8 cellular contexts compared by ENCODE assay signal in genomic region chr15:85407421-85408269, GRCh38. TPM values are rescaled to one million over a fixed set of nuclear protein-coding genes. Genes with fewer than 3 reads are reported as not detected.
DNase-seq lines count a peak whose midpoint lies in the region; ATAC-seq and TF ChIP-seq lines count a peak whose summit lies in the region.

No MANE protein-coding gene starts in this region.

- peak; percentile 70 for DNase-seq in activated CD8-positive, alpha-beta memory T cell treated with anti-CD3 and anti-CD28 coated beads for 24 hours
- no peak for DNase-seq in activated CD8-positive, alpha-beta memory T cell treated with anti-CD3 and anti-CD28 coated beads, Interleukin-2, amount 50 U/mL, for 4 hours
- DNase-seq in RKO (ENCODE audit: low spot score) (peak; percentile 82), brain pericyte (ENCODE audit: low read depth, low spot score) (peak; percentile 36), mucosa of gallbladder (ENCODE audit: low spot score) (peak; percentile 19), GM10248 (ENCODE audit: extremely low spot score) (no peak), iPS-NIHi11 (ENCODE audit: low spot score) (no peak)

- no peak for TF ChIP-seq CTCF in GM10248 (IDR thresholded peaks at IDR 0.05; ENCODE audit: control extremely low read depth, extremely low read depth, low read depth, missing control alignments)

- CTCF ChIA-PET in GM10248 (lab: Yijun Ruan, JAX) = interaction anchor here (0.8 to 1.3 kb wide), 2 partner anchors 33 to 74 kb away, joined by 3 read pairs; no protein-coding TSS in a partner anchor

- ATAC-seq in HG03066 (IDR thresholded peaks at IDR 0.05; ENCODE audit: low read depth, unreplicated experiment) = peak; percentile 33

- POLR2A ChIA-PET in GM10248 (lab: Yijun Ruan, JAX) = no interaction called here

RNA-seq across cellular contexts. Expression of gene AKAP13, which starts 27.2 kb away (rescaled TPM):
- 184 TPM for total RNA-seq in mucosa of gallbladder

Comparison
In these comparisons a context has a peak if more than half of its experiments do, and no peak if none do; other contexts are left out.
1. DNase-seq: peak in activated CD8-positive, alpha-beta memory T cell treated with anti-CD3 and anti-CD28 coated beads for 24 hours (single experiment), RKO (single experiment), brain pericyte (single experiment) and mucosa of gallbladder (single experiment); none in activated CD8-positive, alpha-beta memory T cell treated with anti-CD3 and anti-CD28 coated beads, Interleukin-2, amount 50 U/mL, for 4 hours (single experiment), GM10248 (single experiment) and iPS-NIHi11 (single experiment).